ENCODE assay signal across 8 cellular contexts in the genomic region with DNA sequence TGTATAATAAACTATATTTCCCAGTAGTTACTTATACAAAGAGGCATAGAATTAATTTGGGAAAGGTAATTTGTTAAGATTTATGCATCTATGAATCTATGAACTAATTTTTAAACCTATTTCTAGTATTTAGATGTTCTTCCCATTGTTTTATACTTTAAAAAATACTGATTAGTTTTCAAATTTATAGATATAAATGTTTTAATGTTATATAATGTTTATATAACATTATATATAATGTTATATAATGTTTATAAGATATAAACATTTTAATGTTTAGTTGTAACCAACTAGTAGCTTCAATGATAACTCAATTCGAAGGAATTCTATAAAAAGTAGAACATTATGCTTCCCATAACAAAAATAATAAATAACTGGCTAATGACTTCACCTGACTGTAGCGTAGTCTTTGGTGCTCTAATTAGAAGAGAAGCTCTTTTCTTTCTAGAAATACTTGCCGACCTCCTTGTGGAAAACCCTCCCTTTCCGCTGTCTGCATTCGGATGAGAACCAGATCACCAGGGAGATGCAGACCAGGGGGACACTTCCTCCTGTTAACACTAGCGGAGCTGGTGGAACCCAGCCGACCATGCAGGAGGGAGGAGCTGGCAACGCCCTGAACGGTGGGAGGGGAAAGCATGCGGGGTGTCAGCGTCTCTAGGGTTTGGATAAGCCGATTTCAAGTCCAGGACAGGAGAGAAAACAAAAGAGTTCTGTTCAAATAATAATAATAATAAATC.
DNase-seq lines count a peak whose midpoint lies in the region; ATAC-seq and TF ChIP-seq lines count a peak whose summit lies in the region.

No MANE protein-coding gene starts in this region.

- intact Hi-C loops in transverse colon (cut with DNase I; ENCODE audit: low total_unique reads) = no loop called here

- DNase-seq in EL (peak; percentile 91), LHCN-M2 (ENCODE audit: low read depth) (peak; percentile 88), foreskin keratinocyte (peak; percentile 58 to 80), osteoblast (ENCODE audit: insufficient read length, low spot score, missing footprints) (peak; percentile 80), transverse colon (peak; percentile 79)
- DNase-seq in activated T-helper 9 cell treated with anti-CD3 and anti-CD28 coated beads, Interleukin-2, amount 50 U/mL, for 16 hours (ENCODE audit: low read depth) = peak; percentile 57

- peak overlapping the region; percentile 78 for H2AFZ ChIP-seq in osteoblast (ENCODE audit: low read length)

- H3K36me3 ChIP-seq in osteoblast (ENCODE audit: insufficient read depth, low read length) = no peaks in the 10 kb centered on the region
- no peaks in the 10 kb centered on the region for H3K36me3 ChIP-seq in transverse colon

- H3K4me2 ChIP-seq in osteoblast (ENCODE audit: insufficient read depth, low read length) = peak overlapping the region; percentile 84

- H4K20me1 ChIP-seq in osteoblast (ENCODE audit: insufficient read depth, low read length) = no peaks in the 10 kb centered on the region

- TF ChIP-seq POLR2A in Raji (IDR thresholded peaks at IDR 0.05; ENCODE audit: insufficient read depth, low read depth, low read length) (0 out of 2 replicates have a peak, but pooled peaks have one; percentile 12), transverse colon (IDR thresholded peaks at IDR 0.05) (no peak)

- peak overlapping the region; percentile 69 for H3K4me3 ChIP-seq in osteoblast (ENCODE audit: insufficient read depth, low read length)
- peak overlapping the region in 3 of 4 donors; percentile 66 to 92 (median 85) for H3K4me3 ChIP-seq in transverse colon

- TF ChIP-seq CTCF in foreskin keratinocyte (conservative IDR thresholded peaks at IDR 0.05) (peak; percentile 28), osteoblast (IDR thresholded peaks at IDR 0.05; ENCODE audit: extremely low read depth, low read depth, low read length) (peak; percentile 5), transverse colon (IDR thresholded peaks at IDR 0.05) (peak in 2 of 5 experiments; percentile 22 to 25)

- WGBS in transverse colon (ENCODE audit: low coverage in 1 of 2), 2 donors = 0 to 1% methylated on average over 3 to 12 of the region's 12 CpGs

- H3K27ac ChIP-seq in foreskin keratinocyte = no peak overlapping the region
- H3K27ac ChIP-seq in osteoblast (ENCODE audit: low read depth, low read length) = no peak overlapping the region
- peak overlapping the region; percentile 89 to 96 (median 92) for H3K27ac ChIP-seq in transverse colon

- TF ChIP-seq EP300 in transverse colon (IDR thresholded peaks at IDR 0.05; ENCODE audit: low read depth) = no peak

- no peaks in the 10 kb centered on the region for H3K27me3 ChIP-seq in foreskin keratinocyte
- H3K27me3 ChIP-seq in osteoblast (ENCODE audit: insufficient read depth, low read length) = no peaks in the 10 kb centered on the region
- H3K27me3 ChIP-seq in transverse colon = peaks cover 5% of the 10 kb centered on the region

- H3K79me2 ChIP-seq in osteoblast (ENCODE audit: insufficient read depth, low read length) = no peaks in the 10 kb centered on the region

- H3K4me1 ChIP-seq in foreskin keratinocyte (peaks cover 8% of the 10 kb centered on the region), osteoblast (ENCODE audit: insufficient read depth, low read length) (peaks cover 6% of the 10 kb centered on the region), transverse colon (peaks cover 3 to 26% (median 12%) of the 10 kb centered on the region in 4 donors)

- H3K9me3 ChIP-seq in osteoblast (ENCODE audit: low read depth, low read length) (no peaks in the 10 kb centered on the region), transverse colon (no peaks in the 10 kb centered on the region)

- in situ Hi-C loops in transverse colon (cut with MboI; ENCODE audit: low pct_ligation_motif_present in 1 of 4, low pct_unique_long_range_greater_than_20kb in 1 of 4, low sequenced_read_pairs in 3 of 4) = loop anchor here in 3 of 4 donors (10.0 to 25.0 kb wide), 3 partner anchors 239 to 442 kb away; a partner anchor contains a TSS

- peak; percentile 68 for ATAC-seq in GM21825 (IDR thresholded peaks at IDR 0.05; ENCODE audit: unreplicated experiment)
- ATAC-seq in foreskin keratinocyte = peak; percentile 72

Comparison
In these comparisons a context has a peak if more than half of its experiments do, and no peak if none do; other contexts are left out.
1. H3K27ac ChIP-seq: peak in transverse colon (4 of 4); none in foreskin keratinocyte (single experiment) and osteoblast (single experiment).
2. Peak in every context shown above with its lines, with median percentiles within 50 percentile points of each other: DNase-seq.